In the genomic region with DNA sequence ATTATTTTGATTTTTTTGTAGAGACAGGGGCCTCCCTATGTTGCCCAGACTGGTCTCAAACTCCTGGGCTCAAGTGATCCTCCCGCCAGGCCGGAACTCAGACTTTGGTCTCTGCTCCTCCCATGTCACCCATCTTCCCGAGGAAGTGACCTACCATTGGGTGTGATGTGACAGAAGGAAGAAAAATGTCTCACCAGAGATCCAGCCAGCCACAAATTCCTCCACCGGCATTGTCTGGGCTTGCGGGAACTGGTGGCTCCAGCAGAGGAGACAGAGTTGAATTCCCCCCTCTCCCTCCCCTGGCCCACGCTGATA, we compare ENCODE assay signal across 8 cellular contexts. TPM values are rescaled to one million over a fixed set of nuclear protein-coding genes. Genes with fewer than 3 reads are reported as not detected.
DNase-seq lines count a peak whose midpoint lies in the region; ATAC-seq, FAIRE-seq and TF ChIP-seq lines count a peak whose summit lies in the region.

No MANE protein-coding gene starts in this region.

- TF ChIP-seq CTCF in Peyer's patch (IDR thresholded peaks at IDR 0.05): no peak

- DNase-seq in EH (ENCODE audit: low read depth): peak; percentile 87
- peak; percentile 19 for DNase-seq in H54 (ENCODE audit: insufficient read length, low spot score)
- no peak for DNase-seq in Peyer's patch
- DNase-seq in natural killer cell treated with Interleukin-12 subunit alpha and Interleukin-12 subunit beta and Interleukin-15 and Interleukin-18, amount 100 ng/mL, for 72 hours (ENCODE audit: low spot score): no peak
- no peak for DNase-seq in stimulated activated CD4-positive, alpha-beta T cell treated with anti-CD3 and anti-CD28 coated beads, Interleukin-4, amount 100 ng/mL, for 24 hours
- no peak for DNase-seq in NCI-H748 (lab: John Stamatoyannopoulos, UW; ENCODE audit: unreplicated experiment)

- H3K27me3 ChIP-seq in Peyer's patch (no peaks in the 10 kb centered on the region), duodenal mucosa (ENCODE audit: control insufficient read depth in 1 of 2, insufficient read depth in 2 of 2, low read length in 2 of 2) (no peaks in the 10 kb centered on the region)

- peak overlapping the region; percentile 76 to 90 for H3K9ac ChIP-seq in duodenal mucosa (ENCODE audit: low read depth in 1 of 2, low read length in 2 of 2)

- peak overlapping the region; percentile 99 to 100 for H3K27ac Mint-ChIP-seq in natural killer cell treated with Interleukin-12 subunit alpha and Interleukin-12 subunit beta and Interleukin-15 and Interleukin-18, amount 100 ng/mL, for 72 hours

- TF ChIP-seq POLR2A in H54 (IDR thresholded peaks at IDR 0.05; ENCODE audit: low read depth, low read length): peak; percentile 9; the same call in 1 of the 2 replicates
- TF ChIP-seq POLR2A in Peyer's patch (IDR thresholded peaks at IDR 0.05): peak in 1 of 2 donors; percentile 54

- no peak for FAIRE-seq in H54 (lab: Jason Lieb, UNC)

- peaks cover 35 to 37% of the 10 kb centered on the region in 2 donors for H3K4me1 Mint-ChIP-seq in natural killer cell treated with Interleukin-12 subunit alpha and Interleukin-12 subunit beta and Interleukin-15 and Interleukin-18, amount 100 ng/mL, for 72 hours (ENCODE audit: low read depth in 2 of 2)

- no peaks in the 10 kb centered on the region for H3K27me3 Mint-ChIP-seq in natural killer cell treated with Interleukin-12 subunit alpha and Interleukin-12 subunit beta and Interleukin-15 and Interleukin-18, amount 100 ng/mL, for 72 hours

- H3K9me3 ChIP-seq in Peyer's patch (no peaks in the 10 kb centered on the region), duodenal mucosa (ENCODE audit: control insufficient read depth in 1 of 2, low read length in 2 of 2) (no peaks in the 10 kb centered on the region)

- no peaks in the 10 kb centered on the region for H3K9me3 Mint-ChIP-seq in natural killer cell treated with Interleukin-12 subunit alpha and Interleukin-12 subunit beta and Interleukin-15 and Interleukin-18, amount 100 ng/mL, for 72 hours

- no peaks in the 10 kb centered on the region for H3K36me3 ChIP-seq in Peyer's patch
- no peaks in the 10 kb centered on the region for H3K36me3 ChIP-seq in duodenal mucosa (ENCODE audit: control insufficient read depth in 1 of 2, insufficient read depth in 2 of 2, low read length in 2 of 2)

- H3K27ac ChIP-seq in Peyer's patch (peak overlapping the region; percentile 97 to 99 (median 98)), duodenal mucosa (ENCODE audit: low read depth, low read length) (peak overlapping the region; percentile 99)

- no peaks in the 10 kb centered on the region for H3K36me3 Mint-ChIP-seq in natural killer cell treated with Interleukin-12 subunit alpha and Interleukin-12 subunit beta and Interleukin-15 and Interleukin-18, amount 100 ng/mL, for 72 hours

- peak in 1 of 2 donors; percentile 7 for ATAC-seq in natural killer cell treated with Interleukin-12 subunit alpha and Interleukin-12 subunit beta and Interleukin-15 and Interleukin-18, amount 100 ng/mL, for 72 hours
- no peak for ATAC-seq in HG03520 (IDR thresholded peaks at IDR 0.05; ENCODE audit: unreplicated experiment)

- peaks cover 12 to 75% (median 20%) of the 10 kb centered on the region in 4 donors for H3K4me1 ChIP-seq in Peyer's patch
- peaks cover 55 to 67% of the 10 kb centered on the region in 2 donors for H3K4me1 ChIP-seq in duodenal mucosa (ENCODE audit: control insufficient read depth in 1 of 2, insufficient read depth in 2 of 2, low read length in 2 of 2)

- H3K4me3 ChIP-seq in Peyer's patch (peak overlapping the region; percentile 40 to 62 (median 52)), duodenal mucosa (ENCODE audit: low read depth in 1 of 2, low read length in 2 of 2) (peak overlapping the region; percentile 66 to 72)

- H3K4me3 Mint-ChIP-seq in natural killer cell treated with Interleukin-12 subunit alpha and Interleukin-12 subunit beta and Interleukin-15 and Interleukin-18, amount 100 ng/mL, for 72 hours: peak overlapping the region; percentile 94

RNA-seq across cellular contexts. Expression of gene SLC25A45, which starts 0.8 kb away (rescaled TPM):
- total RNA-seq in Peyer's patch: 10 to 100 TPM; 23.3 to 50.6 (median 40.2) TPM
- 10 to 100 TPM; 10.8 to 12.6 TPM for total RNA-seq in natural killer cell treated with Interleukin-12 subunit alpha and Interleukin-12 subunit beta and Interleukin-15 and Interleukin-18, amount 100 ng/mL, for 72 hours

RNA-seq across cellular contexts. Expression of gene FRMD8, which starts 4.8 kb away (rescaled TPM):
- total RNA-seq in Peyer's patch: 100 to 1,000 TPM in 2 of 4 donors, 10 to 100 TPM in 2; 51.2 to 115 (median 102) TPM
- total RNA-seq in natural killer cell treated with Interleukin-12 subunit alpha and Interleukin-12 subunit beta and Interleukin-15 and Interleukin-18, amount 100 ng/mL, for 72 hours: 10 to 100 TPM; 50.5 to 68.4 TPM

RNA-seq across cellular contexts. Expression of gene TIGD3, which starts 27.1 kb away (rescaled TPM):
- total RNA-seq in Peyer's patch: 10 to 100 TPM in 1 of 4 donors, 1 to 10 TPM in 3; 3.3 to 11.7 (median 7.7) TPM
- 1 to 10 TPM in 1 of 2 donors, under 1 TPM in 1; 0.59 to 1.3 TPM for total RNA-seq in natural killer cell treated with Interleukin-12 subunit alpha and Interleukin-12 subunit beta and Interleukin-15 and Interleukin-18, amount 100 ng/mL, for 72 hours

RNA-seq across cellular contexts. Expression of gene NEAT1, which starts 40.9 kb away (rescaled TPM):
- 1,000 to 10,000 TPM in 2 of 4 donors, 100 to 1,000 TPM in 2; 705 to 1,411 (median 1,064) TPM for total RNA-seq in Peyer's patch
- 100 to 1,000 TPM; 432 to 571 TPM for total RNA-seq in natural killer cell treated with Interleukin-12 subunit alpha and Interleukin-12 subunit beta and Interleukin-15 and Interleukin-18, amount 100 ng/mL, for 72 hours

RNA-seq across cellular contexts. Expression of gene DPF2, which starts 48.0 kb away (rescaled TPM):
- total RNA-seq in Peyer's patch: 10 to 100 TPM; 25.0 to 47.0 (median 39.5) TPM
- total RNA-seq in natural killer cell treated with Interleukin-12 subunit alpha and Interleukin-12 subunit beta and Interleukin-15 and Interleukin-18, amount 100 ng/mL, for 72 hours: 10 to 100 TPM; 61.8 to 82.5 TPM

Comparison
In these comparisons a context has a peak if more than half of its experiments do, and no peak if none do; other contexts are left out.
1. DNase-seq: peak in EH (single experiment) and H54 (single experiment); none in Peyer's patch (0 of 3), natural killer cell treated with Interleukin-12 subunit alpha and Interleukin-12 subunit beta and Interleukin-15 and Interleukin-18, amount 100 ng/mL, for 72 hours (single experiment), stimulated activated CD4-positive, alpha-beta T cell treated with anti-CD3 and anti-CD28 coated beads, Interleukin-4, amount 100 ng/mL, for 24 hours (single experiment) and NCI-H748 (single experiment).